In the genomic region with DNA sequence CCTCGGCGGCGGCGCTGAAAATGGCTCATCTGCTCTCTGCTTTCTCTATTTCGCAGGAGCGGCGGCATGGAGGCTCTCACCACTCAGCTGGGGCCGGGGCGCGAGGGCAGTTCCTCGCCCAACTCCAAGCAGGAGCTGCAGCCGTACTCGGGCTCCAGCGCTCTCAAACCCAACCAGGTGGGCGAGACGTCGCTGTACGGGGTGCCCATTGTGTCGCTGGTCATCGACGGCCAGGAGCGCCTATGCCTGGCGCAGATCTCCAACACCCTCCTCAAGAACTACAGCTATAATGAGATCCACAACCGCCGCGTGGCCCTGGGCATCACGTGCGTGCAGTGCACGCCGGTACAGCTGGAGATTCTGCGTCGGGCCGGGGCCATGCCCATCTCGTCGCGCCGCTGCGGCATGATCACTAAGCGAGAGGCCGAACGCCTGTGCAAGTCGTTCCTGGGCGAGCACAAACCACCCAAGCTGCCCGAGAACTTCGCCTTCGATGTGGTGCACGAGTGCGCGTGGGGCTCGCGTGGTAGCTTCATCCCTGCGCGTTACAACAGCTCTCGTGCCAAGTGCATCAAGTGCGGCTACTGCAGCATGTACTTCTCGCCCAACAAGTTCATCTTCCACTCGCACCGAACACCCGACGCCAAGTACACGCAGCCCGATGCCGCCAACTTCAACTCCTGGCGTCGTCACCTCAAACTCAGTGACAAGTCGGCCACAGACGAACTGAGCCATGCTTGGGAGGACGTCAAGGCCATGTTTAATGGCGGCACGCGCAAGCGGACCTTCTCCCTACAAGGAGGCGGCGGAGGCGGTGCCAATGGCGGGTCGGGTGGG, we compare ENCODE assay signal across 13 cellular contexts. TPM values are rescaled to one million over a fixed set of nuclear protein-coding genes. Genes with fewer than 3 reads are reported as not detected.
DNase-seq lines count a peak whose midpoint lies in the region; ATAC-seq and TF ChIP-seq lines count a peak whose summit lies in the region.
"Had no signal": no experiment of that assay in that cellular context is flagged by ENCODE, and none has a peak within 500 bp of the region (broad histone marks: within the 10 kb centered on the region; RNA-seq: fewer than 3 reads in every experiment).

No MANE protein-coding gene starts in this region.

- H3K36me3 ChIP-seq in testis (ENCODE audit: low read depth, missing control alignments): no peaks in the 10 kb centered on the region
- H3K36me3 ChIP-seq: SJSA1, uterus had no signal

- peaks cover 23% of the 10 kb centered on the region for H3K4me1 Mint-ChIP-seq in T-helper 1 cell treated with Interleukin-12 subunit alpha and Interleukin-12 subunit beta and Interleukin-4 antibody, amounts not matched to agents 30 μg/mL and 1 μg/mL, for 36 hours (ENCODE audit: low read depth)
- peaks cover 48% of the 10 kb centered on the region for H3K4me1 Mint-ChIP-seq in T-helper 17 cell
- peaks cover 21% of the 10 kb centered on the region for H3K4me1 Mint-ChIP-seq in glutamatergic neuron (ENCODE audit: low read depth, unreplicated experiment)

- TF ChIP-seq POLR2A in testis (IDR thresholded peaks at IDR 0.05): no peak

- H3K4me3 Mint-ChIP-seq in T-helper 1 cell treated with Interleukin-12 subunit alpha and Interleukin-12 subunit beta and Interleukin-4 antibody, amounts not matched to agents 30 μg/mL and 1 μg/mL, for 36 hours: peak overlapping the region; percentile 25
- H3K4me3 Mint-ChIP-seq in T-helper 17 cell: peak overlapping the region; percentile 85
- H3K4me3 Mint-ChIP-seq in glutamatergic neuron (ENCODE audit: unreplicated experiment): peak overlapping the region; percentile 74

- DNase-seq in T-helper 1 cell (no peak), T-helper 17 cell (no peak), glutamatergic neuron (peak; percentile 50), sciatic nerve (ENCODE audit: low spot score) (peak; percentile 51), GOT3 (lab: John Stamatoyannopoulos, UW) (no peak), testis (no peak)
- DNase-seq in NK-92 treated with Interleukin-12 subunit alpha and Interleukin-12 subunit beta, amount 100 ng/mL, for 24 hours (lab: John Stamatoyannopoulos, UW): no peak
- DNase-seq: NCI-H1930, uterus had no signal

- H3K9me3 Mint-ChIP-seq in T-helper 1 cell treated with Interleukin-12 subunit alpha and Interleukin-12 subunit beta and Interleukin-4 antibody, amounts not matched to agents 30 μg/mL and 1 μg/mL, for 36 hours: no peaks in the 10 kb centered on the region
- H3K9me3 Mint-ChIP-seq in glutamatergic neuron (ENCODE audit: unreplicated experiment): peaks cover 20% of the 10 kb centered on the region

- peaks cover 77% of the 10 kb centered on the region for H3K27me3 Mint-ChIP-seq in T-helper 1 cell treated with Interleukin-12 subunit alpha and Interleukin-12 subunit beta and Interleukin-4 antibody, amounts not matched to agents 30 μg/mL and 1 μg/mL, for 36 hours (ENCODE audit: low read depth)
- peaks cover 70% of the 10 kb centered on the region for H3K27me3 Mint-ChIP-seq in T-helper 17 cell
- peaks cover 47% of the 10 kb centered on the region for H3K27me3 Mint-ChIP-seq in glutamatergic neuron (ENCODE audit: unreplicated experiment)

- no peak for ATAC-seq in T-helper 17 cell
- no peak for ATAC-seq in sciatic nerve

- H3K36me3 Mint-ChIP-seq in T-helper 1 cell treated with Interleukin-12 subunit alpha and Interleukin-12 subunit beta and Interleukin-4 antibody, amounts not matched to agents 30 μg/mL and 1 μg/mL, for 36 hours (ENCODE audit: low read depth): peaks cover 4% of the 10 kb centered on the region
- H3K36me3 Mint-ChIP-seq in T-helper 17 cell (ENCODE audit: low read depth): peaks cover 14% of the 10 kb centered on the region
- H3K36me3 Mint-ChIP-seq in glutamatergic neuron (ENCODE audit: unreplicated experiment): peaks cover 7% of the 10 kb centered on the region

- peak overlapping the region; percentile 87 for H3K27ac Mint-ChIP-seq in T-helper 1 cell treated with Interleukin-12 subunit alpha and Interleukin-12 subunit beta and Interleukin-4 antibody, amounts not matched to agents 30 μg/mL and 1 μg/mL, for 36 hours
- H3K27ac Mint-ChIP-seq in T-helper 17 cell: peak overlapping the region; percentile 84
- no peak overlapping the region for H3K27ac Mint-ChIP-seq in glutamatergic neuron (ENCODE audit: unreplicated experiment)

- no peak overlapping the region for H3K4me3 ChIP-seq in testis
- H3K4me3 ChIP-seq: SJSA1, uterus had no signal

- 24 to 29% methylated on average over 16 to 60 of the region's 77 CpGs for WGBS in testis, 2 donors

- no peak for TF ChIP-seq CTCF in glutamatergic neuron (IDR thresholded peaks at IDR 0.05; ENCODE audit: partially characterized antibody, unreplicated experiment)
- TF ChIP-seq CTCF in testis (IDR thresholded peaks at IDR 0.05): no peak

- peaks cover 15% of the 10 kb centered on the region for H3K4me1 ChIP-seq in testis

- intact Hi-C loops in sciatic nerve (cut with DNase I): no loop called here
- intact Hi-C loops in testis (cut with DNase I; ENCODE audit: low total_unique reads): no loop called here

- no peak overlapping the region for H3K27ac ChIP-seq in testis
- H3K27ac ChIP-seq: SJSA1, uterus had no signal

- peaks cover 7% of the 10 kb centered on the region for H3K27me3 ChIP-seq in testis

- H3K9me3 ChIP-seq in T-helper 17 cell (ENCODE audit: control insufficient read depth, low read length, poor library complexity, severe bottlenecking) (no peaks in the 10 kb centered on the region), testis (no peaks in the 10 kb centered on the region)
- H3K9me3 ChIP-seq: uterus had no signal

RNA-seq across cellular contexts. Expression of a gene that starts 0.8 kb away (rescaled TPM):
- 1 to 10 TPM; 2.2 to 2.7 TPM for total RNA-seq in T-helper 17 cell
- total RNA-seq in glutamatergic neuron (ENCODE audit: unreplicated experiment): 4.0 TPM
- 1.3 TPM for total RNA-seq in sciatic nerve
- 1 to 10 TPM; 1.1 to 2.2 TPM for total RNA-seq in testis
- 1.3 TPM for polyA plus RNA-seq in testis (ENCODE audit: insufficient read depth, low read depth, low replicate concordance)
- total RNA-seq: SJSA1 had no signal

RNA-seq across cellular contexts. Expression of a gene that starts 13.7 kb away (rescaled TPM):
- not detected for total RNA-seq in T-helper 17 cell
- total RNA-seq in glutamatergic neuron (ENCODE audit: unreplicated experiment): not detected
- total RNA-seq in sciatic nerve: not detected
- total RNA-seq in testis: not detected
- polyA plus RNA-seq in testis (ENCODE audit: insufficient read depth, low read depth, low replicate concordance): not detected
- total RNA-seq: SJSA1, uterus had no signal
- polyA plus RNA-seq: AG04450, esophagus had no signal

Comparison
In these comparisons a context has a peak if more than half of its experiments do, and no peak if none do; other contexts are left out.
1. H3K4me3 Mint-ChIP-seq: peak in every context shown above with its lines; median percentile 85 in T-helper 17 cell; 74 in glutamatergic neuron; 25 in T-helper 1 cell treated with Interleukin-12 subunit alpha and Interleukin-12 subunit beta and Interleukin-4 antibody, amounts not matched to agents 30 μg/mL and 1 μg/mL, for 36 hours.
2. DNase-seq: peak in glutamatergic neuron (single experiment) and sciatic nerve (single experiment); none in T-helper 1 cell (0 of 5), T-helper 17 cell (0 of 3), GOT3 (single experiment), testis (single experiment) and NK-92 treated with Interleukin-12 subunit alpha and Interleukin-12 subunit beta, amount 100 ng/mL, for 24 hours (single experiment).